In the genomic region with DNA sequence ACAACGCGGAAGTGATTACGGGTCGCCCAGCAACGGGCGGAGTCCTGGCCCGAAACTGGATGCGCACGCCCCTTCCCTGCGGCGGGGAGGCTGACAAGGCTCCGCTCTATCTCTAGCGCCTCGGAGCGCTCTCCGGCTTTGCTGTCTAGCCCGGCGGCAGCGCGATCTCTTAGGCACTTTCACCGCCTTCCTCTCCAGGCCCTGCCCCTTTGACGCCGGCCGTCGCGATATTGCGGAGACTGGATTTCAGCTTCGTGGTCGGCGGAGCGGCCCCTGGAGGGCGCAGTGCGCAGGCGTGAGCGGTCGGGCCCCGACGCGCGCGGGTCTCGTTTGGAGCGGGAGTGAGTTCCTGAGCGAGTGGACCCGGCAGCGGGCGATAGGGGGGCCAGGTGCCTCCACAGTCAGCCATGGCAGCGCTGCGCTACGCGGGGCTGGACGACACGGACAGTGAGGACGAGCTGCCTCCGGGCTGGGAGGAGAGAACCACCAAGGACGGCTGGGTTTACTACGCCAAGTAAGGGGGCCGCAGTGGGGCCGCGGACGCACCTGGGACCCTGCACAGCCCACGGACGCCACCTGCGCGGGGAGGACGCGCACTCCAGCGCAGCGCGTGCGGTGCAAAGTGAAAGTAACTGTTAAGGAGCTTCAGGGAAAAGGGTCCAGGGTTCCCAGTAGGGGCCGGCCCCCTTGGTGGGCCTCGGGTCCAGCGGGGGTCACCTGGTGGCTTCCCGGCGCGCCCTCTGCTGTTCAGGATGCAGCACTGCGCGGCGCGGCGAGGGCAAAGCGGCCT, we compare ENCODE assay signal across 8 cellular contexts. TPM values are rescaled to one million over a fixed set of nuclear protein-coding genes. Genes with fewer than 3 reads are reported as not detected.
DNase-seq lines count a peak whose midpoint lies in the region; ATAC-seq and TF ChIP-seq lines count a peak whose summit lies in the region.

A gene (plus strand): TSS at position 283 of the 790 bp plus-strand sequence.

- peaks cover 7% of the 10 kb centered on the region for H3K4me1 ChIP-seq in GM23338 (ENCODE audit: insufficient read depth)

- intact Hi-C loops in natural killer cell (cut with micrococcal nuclease) = loop anchor here (5.0 kb wide), 2 partner anchors 422 to 887 kb away; no protein-coding TSS in a partner anchor

- peak within 1 kb of the TSS; percentile 94 for H3K4me2 ChIP-seq in GM23338

- peak within 1 kb of the TSS; percentile 85 for H3K4me3 Mint-ChIP-seq in GM23338
- peak within 1 kb of the TSS; percentile 96 for H3K4me3 Mint-ChIP-seq in activated T-helper 17 cell treated with anti-CD3 and anti-CD28 coated beads, Interleukin-2, amount 50 U/mL, for 72 hours
- peak within 1 kb of the TSS; percentile 95 for H3K4me3 Mint-ChIP-seq in natural killer cell

- H3K4me1 Mint-ChIP-seq in GM23338 = peaks cover 12% of the 10 kb centered on the region
- H3K4me1 Mint-ChIP-seq in activated T-helper 17 cell treated with anti-CD3 and anti-CD28 coated beads, Interleukin-2, amount 50 U/mL, for 72 hours = peaks cover 12% of the 10 kb centered on the region
- H3K4me1 Mint-ChIP-seq in natural killer cell = peaks cover 12 to 26% of the 10 kb centered on the region in 2 donors

- H4K20me1 ChIP-seq in GM23338 (replicated peaks; ENCODE audit: insufficient read depth) = peaks cover 3% of the 10 kb centered on the region; the same call in 1 of the 2 replicates

- H3K27ac ChIP-seq in GM23338 (ENCODE audit: low read depth) (peak within 1 kb of the TSS; percentile 45; the same call in 1 of the 2 replicates), RWPE1 (peak within 1 kb of the TSS; percentile 94)

- H3K9me2 ChIP-seq in GM23338 (ENCODE audit: insufficient read depth) = no peaks in the 10 kb centered on the region

- peaks cover 8% of the 10 kb centered on the region; the same call in 2 of the 3 replicates for H3K9me3 Mint-ChIP-seq in GM23338
- H3K9me3 Mint-ChIP-seq in activated T-helper 17 cell treated with anti-CD3 and anti-CD28 coated beads, Interleukin-2, amount 50 U/mL, for 72 hours = no peaks in the 10 kb centered on the region
- no peaks in the 10 kb centered on the region for H3K9me3 Mint-ChIP-seq in natural killer cell

- H3K27me3 Mint-ChIP-seq in GM23338 (ENCODE audit: insufficient read depth, low read depth, poor library complexity) (peaks cover 8% of the 10 kb centered on the region), natural killer cell (ENCODE audit: low read depth in 2 of 2) (peaks cover 7 to 11% of the 10 kb centered on the region in 2 donors)
- H3K27me3 Mint-ChIP-seq in activated T-helper 17 cell treated with anti-CD3 and anti-CD28 coated beads, Interleukin-2, amount 50 U/mL, for 72 hours = no peaks in the 10 kb centered on the region

- H3K36me3 ChIP-seq in GM23338 (ENCODE audit: insufficient read depth) = no peaks in the 10 kb centered on the region

- 0 out of 2 replicates have a peak, but pooled peaks cover 5% of the 10 kb centered on the region for H3K79me2 ChIP-seq in GM23338 (replicated peaks; ENCODE audit: insufficient read depth)

- H3K27me3 ChIP-seq in GM23338 (ENCODE audit: insufficient read depth) = peaks cover 21% of the 10 kb centered on the region

- H3K4me3 ChIP-seq in GM23338 = peak within 1 kb of the TSS; percentile 95
- peak within 1 kb of the TSS; percentile 90 for H3K4me3 ChIP-seq in fibroblast of mammary gland (ENCODE audit: control insufficient read depth, low read depth, low read length)

- peak; percentile 78 to 80 for TF ChIP-seq CTCF in GM23338 (conservative IDR thresholded peaks at IDR 0.05; ENCODE audit: low read depth in 2 of 2)
- peak; percentile 94 for TF ChIP-seq CTCF in RWPE1 (conservative IDR thresholded peaks at IDR 0.05; ENCODE audit: low read depth)
- TF ChIP-seq CTCF in fibroblast of mammary gland (conservative IDR thresholded peaks at IDR 0.05; ENCODE audit: control insufficient read depth, insufficient read depth, low read depth, low read length) = peak; percentile 59
- peak; percentile 96 for TF ChIP-seq CTCF in natural killer cell (IDR thresholded peaks at IDR 0.05)

- DNase-seq in EL (peak; percentile 97), GM23338 (ENCODE audit: low spot score) (peak; percentile 98), LHCN-M2 (ENCODE audit: low read depth) (peak; percentile 97), RWPE1 (ENCODE audit: low spot score) (peak; percentile 89), fibroblast of mammary gland (ENCODE audit: low read depth) (peak; percentile 96), natural killer cell (peak; percentile 92)
- peak; percentile 98 for DNase-seq in stimulated activated naive CD4-positive, alpha-beta T cell treated with Interleukin-2 at 50 U/mL for 16 hours (lab: John Stamatoyannopoulos, UW)

- H3K27ac Mint-ChIP-seq in GM23338 = peak within 1 kb of the TSS; percentile 90
- peak within 1 kb of the TSS; percentile 97 for H3K27ac Mint-ChIP-seq in activated T-helper 17 cell treated with anti-CD3 and anti-CD28 coated beads, Interleukin-2, amount 50 U/mL, for 72 hours
- peak within 1 kb of the TSS; percentile 93 for H3K27ac Mint-ChIP-seq in natural killer cell

- CTCF ChIA-PET in RWPE1 (lab: Yijun Ruan, JAX) = interaction anchor here (0.5 to 1.2 kb wide), 17 partner anchors 9 to 1083 kb away, joined by 3 to 5 read pairs (median 3); no protein-coding TSS in a partner anchor

- ATAC-seq in GM23338 = peak; percentile 95
- peak; percentile 91 for ATAC-seq in activated T-helper 17 cell treated with anti-CD3 and anti-CD28 coated beads, Interleukin-2, amount 50 U/mL, for 72 hours (replicated peaks)
- peak; percentile 93 to 98 (median 94) for ATAC-seq in natural killer cell

- POLR2A ChIA-PET in RWPE1 (lab: Yijun Ruan, JAX; ENCODE audit: low non-redundant PET) = no interaction called here

- H3K36me3 Mint-ChIP-seq in GM23338 (ENCODE audit: low read depth) = peaks cover 6% of the 10 kb centered on the region; the same call in 1 of the 3 replicates
- H3K36me3 Mint-ChIP-seq in activated T-helper 17 cell treated with anti-CD3 and anti-CD28 coated beads, Interleukin-2, amount 50 U/mL, for 72 hours (ENCODE audit: low read depth) = no peaks in the 10 kb centered on the region
- no peaks in the 10 kb centered on the region for H3K36me3 Mint-ChIP-seq in natural killer cell

- H3F3A ChIP-seq in GM23338 (replicated peaks; ENCODE audit: low read depth) = no peaks in the 10 kb centered on the region

- H2AFZ ChIP-seq in GM23338 = peak within 1 kb of the TSS; percentile 100

TF ChIP-seq in GM23338, 12 proteins besides CTCF, POLR2A, EP300 and RAD21:
- no peak for TF ChIP-seq EZH2 (IDR thresholded peaks at IDR 0.05; ENCODE audit: low read depth, unreplicated experiment)
- TF ChIP-seq, protein P1, sequence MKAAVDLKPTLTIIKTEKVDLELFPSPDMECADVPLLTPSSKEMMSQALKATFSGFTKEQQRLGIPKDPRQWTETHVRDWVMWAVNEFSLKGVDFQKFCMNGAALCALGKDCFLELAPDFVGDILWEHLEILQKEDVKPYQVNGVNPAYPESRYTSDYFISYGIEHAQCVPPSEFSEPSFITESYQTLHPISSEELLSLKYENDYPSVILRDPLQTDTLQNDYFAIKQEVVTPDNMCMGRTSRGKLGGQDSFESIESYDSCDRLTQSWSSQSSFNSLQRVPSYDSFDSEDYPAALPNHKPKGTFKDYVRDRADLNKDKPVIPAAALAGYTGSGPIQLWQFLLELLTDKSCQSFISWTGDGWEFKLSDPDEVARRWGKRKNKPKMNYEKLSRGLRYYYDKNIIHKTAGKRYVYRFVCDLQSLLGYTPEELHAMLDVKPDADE (IDR thresholded peaks at IDR 0.05) = peak; percentile 77; the same call in 1 of the 2 replicates
- peak; percentile 81 for TF ChIP-seq CREB1 (CRISPR knock-in tag; IDR thresholded peaks at IDR 0.05; ENCODE audit: low read depth)
- TF ChIP-seq NANOG (IDR thresholded peaks at IDR 0.05; ENCODE audit: borderline replicate concordance) = 0 out of 2 replicates have a peak, but pooled peaks have one; percentile 31
- peak; percentile 69 for TF ChIP-seq POLR2AphosphoS5 (IDR thresholded peaks at IDR 0.05; ENCODE audit: low read depth)
- no peak for TF ChIP-seq EZH2phosphoT487 (IDR thresholded peaks at IDR 0.05; ENCODE audit: unreplicated experiment)

RNA-seq across cellular contexts. Expression of the gene that starts here (rescaled TPM):
- total RNA-seq in GM23338 (2014; rRNA removed; shearing (Covaris generic)) = 19.3 and 21.0 TPM in 2 replicates
- polyA plus RNA-seq in GM23338 (2016; fragmentation: Nextera tagmentation; extraction: Ambion mirVana) = 10.0 and 11.5 TPM in 2 replicates
- total RNA-seq in LHCN-M2 (2014; rRNA removed) (13.0 and 13.5 TPM in 2 replicates), natural killer cell (10 to 100 TPM; 21.0 to 29.8 (median 27.0) TPM)
- 5.5 TPM for polyA plus RNA-seq in LHCN-M2 (2012)
- total RNA-seq in activated T-helper 17 cell treated with anti-CD3 and anti-CD28 coated beads, Interleukin-2, amount 50 U/mL, for 72 hours = 10 to 100 TPM in 1 of 2 donors, 1 to 10 TPM in 1; 9.4 to 16.5 TPM

Comparison
In these comparisons a context has a peak if more than half of its experiments do, and no peak if none do; other contexts are left out.
1. Peak in every context shown above with its lines: DNase-seq, ATAC-seq, H3K4me3 ChIP-seq and H3K27ac ChIP-seq.